Comparison of ENCODE assay signal across 13 cellular contexts in genomic region chr5:66306844-66307315, GRCh38.
A peak's percentile ranks its signal among the peaks of the same experiment; 100 is the strongest.
DNase-seq lines count a peak whose midpoint lies in the region; ATAC-seq, FAIRE-seq and TF ChIP-seq lines count a peak whose summit lies in the region.
"Had no signal": no experiment of that assay in that cellular context is flagged by ENCODE, and none has a peak within 500 bp of the region (broad histone marks: within the 10 kb centered on the region; RNA-seq: fewer than 3 reads in every experiment).

No MANE protein-coding gene starts in this region.

- no peak for TF ChIP-seq EP300 in HepG2 (IDR thresholded peaks at IDR 0.05; ENCODE audit: low read depth in 2 of 2, low read length in 2 of 2)
- TF ChIP-seq EP300 in HepG2 (CRISPR knock-in tag; IDR thresholded peaks at IDR 0.05; ENCODE audit: borderline replicate concordance), result no peak

- H2AFZ ChIP-seq in HepG2 (ENCODE audit: low read length), result no peak overlapping the region
- H2AFZ ChIP-seq: parathyroid adenoma had no signal

- FAIRE-seq in HepG2 (lab: Jason Lieb, UNC), result no peak

- DNase-seq in HepG2 (ENCODE audit: low spot score) (no peak), cardiac fibroblast (ENCODE audit: low read depth in 2 of 2) (peak; percentile 43 to 68), left lung (no peak), lower leg skin (ENCODE audit: low spot score in 2 of 2) (no peak), EL (no peak)
- no peak for DNase-seq in activated CD4-positive, alpha-beta T cell treated with anti-CD3 and anti-CD28 coated beads, Interleukin-2, amount 50 U/mL, for 48 hours
- DNase-seq: kidney; stimulated activated naive CD4-positive, alpha-beta T cell treated with Interleukin-2 at 50 U/mL for 16 hours; upper lobe of right lung had no signal

- BruUV-seq in HepG2 (replicated peaks; lab: Mats Ljungman, UMichigan), result no TSS peak

- POLR2A ChIA-PET in HepG2 (lab: Yijun Ruan, JAX), result no interaction called here

- CTCF ChIA-PET in HepG2 (lab: Yijun Ruan, JAX; ENCODE audit: low intra/inter-chr PET ratio, low total read pairs), result interaction anchor here (1.1 to 4.0 kb wide), 2 partner anchors 451 to 463 kb away, joined by 3 to 46 read pairs; no protein-coding TSS in a partner anchor

- H3K9ac ChIP-seq in liver (ENCODE audit: low read depth in 1 of 2, low read length in 2 of 2) (no peak overlapping the region), HepG2 (ENCODE audit: insufficient read depth, low read depth, low read length) (no peak overlapping the region)
- H3K9ac ChIP-seq: parathyroid adenoma had no signal

- in situ Hi-C loops in HepG2 (cut with HindIII; ENCODE audit: extremely low pct_ligation_motif_present, low pct_unique_long_range_greater_than_20kb), result loop anchor here (5.0 to 10.0 kb wide), 2 partner anchors 450 to 908 kb away; no protein-coding TSS in a partner anchor

- TF ChIP-seq RAD21 in liver (IDR thresholded peaks at IDR 0.05), result no peak
- TF ChIP-seq RAD21 in HepG2 (CRISPR knock-in tag; IDR thresholded peaks at IDR 0.05), result no peak

- H3K79me2 ChIP-seq in HepG2 (ENCODE audit: insufficient read depth, low read length), result no peaks in the 10 kb centered on the region
- H3K79me2 ChIP-seq: parathyroid adenoma had no signal

- H3K36me3 ChIP-seq in liver (ENCODE audit: control insufficient read depth in 4 of 4, insufficient read depth in 3 of 4, low read depth in 1 of 4, low read length in 3 of 4) (no peaks in the 10 kb centered on the region), HepG2 (replicated peaks in 1 of 2; ENCODE audit: control insufficient read depth in 1 of 2, insufficient read depth in 2 of 2, low read length in 2 of 2) (no peaks in the 10 kb centered on the region), left lung (no peaks in the 10 kb centered on the region)
- H3K36me3 ChIP-seq: adrenal gland, upper lobe of right lung had no signal

- H3K27me3 ChIP-seq in liver (ENCODE audit: control insufficient read depth in 4 of 4, insufficient read depth in 4 of 4, low read length in 3 of 4) (no peaks in the 10 kb centered on the region), HepG2 (ENCODE audit: control insufficient read depth in 1 of 2, insufficient read depth in 2 of 2, low read length in 2 of 2) (peaks cover 0 to 7% of the 10 kb centered on the region in 2 experiments; a peak in 2 of 5 replicates), left lung (no peaks in the 10 kb centered on the region)
- H3K27me3 ChIP-seq: adrenal gland, upper lobe of right lung had no signal

- intact Hi-C loops in HepG2 (cut with micrococcal nuclease; ENCODE audit: unreplicated experiment), result loop anchor here (1.0 to 10.0 kb wide), 8 partner anchors 130 to 902 kb away; partner anchors contain the start of gene MAST4
- intact Hi-C loops in left lung (cut with DNase I), result loop anchor here in 1 of 2 donors (5.0 kb wide), 1 partner anchor 450 kb away; no protein-coding TSS in a partner anchor
- intact Hi-C loops in lower leg skin (cut with DNase I; ENCODE audit: low total_unique reads), result loop anchor here (10.0 kb wide), 1 partner anchor 448 kb away; no protein-coding TSS in a partner anchor

- H3K27ac ChIP-seq in liver (ENCODE audit: low read depth in 1 of 2, low read length in 2 of 2) (no peak overlapping the region), HepG2 (ENCODE audit: extremely low read length, insufficient read depth, low read length) (no peak overlapping the region), left lung (no peak overlapping the region)
- H3K27ac ChIP-seq: adrenal gland, parathyroid adenoma, upper lobe of right lung had no signal

- H3K4me1 ChIP-seq in liver (ENCODE audit: control insufficient read depth in 4 of 4, insufficient read depth in 4 of 4, low read length in 3 of 4) (no peaks in the 10 kb centered on the region), HepG2 (ENCODE audit: insufficient read depth, low read length) (no peaks in the 10 kb centered on the region), left lung (peaks cover 0 to 6% of the 10 kb centered on the region in 2 donors)
- H3K4me1 ChIP-seq: adrenal gland, parathyroid adenoma, upper lobe of right lung had no signal

- TF ChIP-seq POLR2A in HepG2 (IDR thresholded peaks at IDR 0.05; ENCODE audit: insufficient read depth in 1 of 2, low read depth in 2 of 2, low read length in 2 of 2), result no peak
- TF ChIP-seq POLR2A in lower leg skin (IDR thresholded peaks at IDR 0.05), result no peak

- no peaks in the 10 kb centered on the region for H4K20me1 ChIP-seq in HepG2 (ENCODE audit: insufficient read depth, low read length)

- H3K9me3 ChIP-seq in liver (ENCODE audit: control insufficient read depth in 4 of 4, low read length in 3 of 4) (no peaks in the 10 kb centered on the region), HepG2 (ENCODE audit: low read length) (no peaks in the 10 kb centered on the region), left lung (no peaks in the 10 kb centered on the region)
- H3K9me3 ChIP-seq: adrenal gland, upper lobe of right lung had no signal

- 56% methylated on average over 7 of the region's 7 CpGs for WGBS in liver
- WGBS in HepG2 (ENCODE audit: low lambda C conversion rate), result 21% methylated on average over 7 of the region's 7 CpGs
- 62 to 64% methylated on average over 7 of the region's 7 CpGs for WGBS in lower leg skin, 2 donors

- no peak overlapping the region for H3K4me2 ChIP-seq in HepG2 (ENCODE audit: low read depth, low read length)

- H3K4me3 ChIP-seq in liver (ENCODE audit: low read depth in 1 of 3, low read length in 3 of 3) (no peak overlapping the region), HepG2 (replicated peaks in 1 of 3; ENCODE audit: insufficient read depth in 1 of 3, low read depth in 2 of 3, low read length in 3 of 3) (no peak overlapping the region), cardiac fibroblast (replicated peaks in 1 of 2; ENCODE audit: low read depth in 2 of 2, low read length in 2 of 2) (no peak overlapping the region), left lung (no peak overlapping the region), lower leg skin (ENCODE audit: low read depth, poor library complexity, severe bottlenecking) (no peak overlapping the region)
- H3K4me3 ChIP-seq: adrenal gland, upper lobe of right lung had no signal

- TF ChIP-seq CTCF in liver (IDR thresholded peaks at IDR 0.05; ENCODE audit: low read depth, low read length, missing input control) (no peak), HepG2 (CRISPR knock-in tag; IDR thresholded peaks at IDR 0.05) (no peak), cardiac fibroblast (IDR thresholded peaks at IDR 0.05; ENCODE audit: low read depth, low read length) (no peak), left lung (IDR thresholded peaks at IDR 0.05) (no peak), lower leg skin (IDR thresholded peaks at IDR 0.05) (no peak)

- ATAC-seq in HepG2, result no peak
- peak; percentile 30 for ATAC-seq in left lung
- ATAC-seq in GM21367 (IDR thresholded peaks at IDR 0.05; ENCODE audit: unreplicated experiment), result no peak

TF ChIP-seq in liver, 16 proteins besides CTCF, POLR2A, EP300 and RAD21:
- TF ChIP-seq JUND (IDR thresholded peaks at IDR 0.05) (no peak), NR2F2 (IDR thresholded peaks at IDR 0.05) (peak; percentile 43)

TF ChIP-seq in HepG2, 621 proteins besides CTCF, POLR2A, EP300 and RAD21 (continues in another document):
- TF ChIP-seq SPEN (CRISPR knock-in tag; IDR thresholded peaks at IDR 0.05; ENCODE audit: low read depth), result no peak
- no peak for TF ChIP-seq NAIF1 (CRISPR knock-in tag; IDR thresholded peaks at IDR 0.05; ENCODE audit: borderline replicate concordance)
- TF ChIP-seq GZF1 (CRISPR knock-in tag; IDR thresholded peaks at IDR 0.05), result no peak
- TF ChIP-seq TAF15 (IDR thresholded peaks at IDR 0.05; ENCODE audit: low read depth, low read length, poor library complexity, severe bottlenecking), result no peak
- no peak for TF ChIP-seq ZSCAN5A (CRISPR knock-in tag; IDR thresholded peaks at IDR 0.05; ENCODE audit: borderline replicate concordance)
- no peak for TF ChIP-seq ZNF788 (CRISPR knock-in tag; IDR thresholded peaks at IDR 0.05; ENCODE audit: borderline replicate concordance)
- TF ChIP-seq STAG1 (CRISPR knock-in tag; IDR thresholded peaks at IDR 0.05), result no peak
- no peak for TF ChIP-seq ZNF235 (CRISPR knock-in tag; IDR thresholded peaks at IDR 0.05; ENCODE audit: borderline replicate concordance)
- TF ChIP-seq TCF12 (IDR thresholded peaks at IDR 0.05), result no peak
- TF ChIP-seq TCF12 (CRISPR knock-in tag; IDR thresholded peaks at IDR 0.05), result no peak
- no peak for TF ChIP-seq PCBP1 (IDR thresholded peaks at IDR 0.05; ENCODE audit: borderline replicate concordance, low read depth, low read length)
- TF ChIP-seq, protein P1, sequence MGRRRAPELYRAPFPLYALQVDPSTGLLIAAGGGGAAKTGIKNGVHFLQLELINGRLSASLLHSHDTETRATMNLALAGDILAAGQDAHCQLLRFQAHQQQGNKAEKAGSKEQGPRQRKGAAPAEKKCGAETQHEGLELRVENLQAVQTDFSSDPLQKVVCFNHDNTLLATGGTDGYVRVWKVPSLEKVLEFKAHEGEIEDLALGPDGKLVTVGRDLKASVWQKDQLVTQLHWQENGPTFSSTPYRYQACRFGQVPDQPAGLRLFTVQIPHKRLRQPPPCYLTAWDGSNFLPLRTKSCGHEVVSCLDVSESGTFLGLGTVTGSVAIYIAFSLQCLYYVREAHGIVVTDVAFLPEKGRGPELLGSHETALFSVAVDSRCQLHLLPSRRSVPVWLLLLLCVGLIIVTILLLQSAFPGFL (CRISPR knock-in tag; IDR thresholded peaks at IDR 0.05), result no peak
- TF ChIP-seq ATF4 (CRISPR knock-in tag; IDR thresholded peaks at IDR 0.05), result no peak
- no peak for TF ChIP-seq PLRG1 (conservative IDR thresholded peaks at IDR 0.05)

Comparison
In these comparisons a context has a peak if more than half of its experiments do, and no peak if none do; other contexts are left out.
1. DNase-seq: peak in cardiac fibroblast (2 of 2); none in HepG2 (single experiment), left lung (0 of 2), lower leg skin (0 of 2), activated CD4-positive, alpha-beta T cell treated with anti-CD3 and anti-CD28 coated beads, Interleukin-2, amount 50 U/mL, for 48 hours (0 of 2) and EL (single experiment).